13 cellular contexts compared by ENCODE assay signal in genomic region chr11:95296165-95296564, GRCh38.
DNase-seq lines count a peak whose midpoint lies in the region; ATAC-seq and TF ChIP-seq lines count a peak whose summit lies in the region.
"Had no signal": no experiment of that assay in that cellular context is flagged by ENCODE, and none has a peak within 500 bp of the region (broad histone marks: within the 10 kb centered on the region; RNA-seq: fewer than 3 reads in every experiment).

No MANE protein-coding gene starts in this region.

- no peak overlapping the region for H3K4me3 ChIP-seq in sigmoid colon
- no peak overlapping the region for H3K4me3 ChIP-seq in ascending aorta

- peak overlapping the region; percentile 44 for H3K4me3 Mint-ChIP-seq in activated B cell treated with CpG ODN at 0.5 μM for 24 hours
- H3K4me3 Mint-ChIP-seq: activated naive CD8-positive, alpha-beta T cell treated with anti-CD3 and anti-CD28 coated beads for 36 hours had no signal

- H3K27ac ChIP-seq in sigmoid colon (peak overlapping the region in 3 of 4 donors; percentile 24 to 65 (median 52)), ascending aorta (no peak overlapping the region)

- ATAC-seq in GM19025 (IDR thresholded peaks at IDR 0.05; ENCODE audit: low read depth, unreplicated experiment): peak; percentile 6
- ATAC-seq in HG03097 (IDR thresholded peaks at IDR 0.05; ENCODE audit: low FRiP score, unreplicated experiment): peak; percentile 6
- ATAC-seq in activated B cell treated with CpG ODN at 0.5 μM for 24 hours (ENCODE audit: low read depth): peak; percentile 17
- no peak for ATAC-seq in activated naive CD4-positive, alpha-beta T cell treated with anti-CD3 and anti-CD28 coated beads, Interleukin-2, amount 50 U/mL, for 72 hours
- ATAC-seq in GM19397 (IDR thresholded peaks at IDR 0.05; ENCODE audit: unreplicated experiment): no peak

- no peak for TF ChIP-seq CTCF in activated B cell treated with CpG ODN at 0.5 μM for 24 hours (IDR thresholded peaks at IDR 0.05)
- no peak for TF ChIP-seq CTCF in sigmoid colon (IDR thresholded peaks at IDR 0.05)
- no peak for TF ChIP-seq CTCF in ascending aorta (IDR thresholded peaks at IDR 0.05)

- H3K36me3 Mint-ChIP-seq in activated B cell treated with CpG ODN at 0.5 μM for 24 hours (ENCODE audit: low read depth): no peaks in the 10 kb centered on the region
- H3K36me3 Mint-ChIP-seq in activated naive CD4-positive, alpha-beta T cell treated with anti-CD3 and anti-CD28 coated beads, Interleukin-2, amount 50 U/mL, for 72 hours: no peaks in the 10 kb centered on the region
- H3K36me3 Mint-ChIP-seq: activated naive CD8-positive, alpha-beta T cell treated with anti-CD3 and anti-CD28 coated beads for 36 hours had no signal

- TF ChIP-seq EP300 in sigmoid colon (IDR thresholded peaks at IDR 0.05): peak; percentile 12 to 76 (median 44)

- H3K4me1 ChIP-seq in sigmoid colon (peaks cover 0 to 28% (median 27%) of the 10 kb centered on the region in 4 donors), ascending aorta (no peaks in the 10 kb centered on the region)

- H3K27ac Mint-ChIP-seq in activated B cell treated with CpG ODN at 0.5 μM for 24 hours: peak overlapping the region; percentile 89
- H3K27ac Mint-ChIP-seq in activated naive CD4-positive, alpha-beta T cell treated with anti-CD3 and anti-CD28 coated beads, Interleukin-2, amount 50 U/mL, for 72 hours: no peak overlapping the region
- H3K27ac Mint-ChIP-seq: activated naive CD8-positive, alpha-beta T cell treated with anti-CD3 and anti-CD28 coated beads for 36 hours had no signal

- no peak for DNase-seq in activated B cell treated with CpG ODN at 0.5 μM for 24 hours
- peak; percentile 80 for DNase-seq in sigmoid colon
- DNase-seq in activated naive CD4-positive, alpha-beta T cell treated with anti-CD3 and anti-CD28 coated beads, Interleukin-2, amount 50 U/mL, for 72 hours (ENCODE audit: low spot score in 2 of 2): no peak
- no peak for DNase-seq in activated naive CD4-positive, alpha-beta T cell treated with anti-CD3 and anti-CD28 coated beads, Interleukin-2, amount 50 U/mL, for 16 hours
- DNase-seq in ascending aorta (ENCODE audit: low spot score in 2 of 2): no peak
- DNase-seq: activated CD4-positive, alpha-beta T cell treated with anti-CD3 and anti-CD28 coated beads, Interleukin-2, amount 50 U/mL, for 1 hour; activated naive CD8-positive, alpha-beta T cell treated with anti-CD3 and anti-CD28 coated beads for 36 hours; Calu3; effector CD8-positive, alpha-beta T cell; midbrain had no signal

- H3K9me3 ChIP-seq in sigmoid colon (no peaks in the 10 kb centered on the region), ascending aorta (no peaks in the 10 kb centered on the region)

- CTCF ChIA-PET in activated B cell treated with CpG ODN at 0.5 μM for 24 hours (lab: Charles Lee): interaction anchor here (0.9 to 2.5 kb wide), 6 partner anchors 9 to 409 kb away, joined by 3 to 14 read pairs (median 6); partner anchors contain the start of gene SESN3

- intact Hi-C loops in activated B cell treated with CpG ODN at 0.5 μM for 24 hours (cut with micrococcal nuclease): loop anchor here (1.0 to 5.0 kb wide), 9 partner anchors 16 to 466 kb away; partner anchors contain the start of gene SESN3
- intact Hi-C loops in sigmoid colon (cut with DNase I): loop anchor here (5.0 to 10.0 kb wide), 3 partner anchors 41 to 406 kb away; no protein-coding TSS in a partner anchor
- intact Hi-C loops in ascending aorta (cut with DNase I): no loop called here

- H3K9me3 Mint-ChIP-seq in activated B cell treated with CpG ODN at 0.5 μM for 24 hours: no peaks in the 10 kb centered on the region
- no peaks in the 10 kb centered on the region for H3K9me3 Mint-ChIP-seq in activated naive CD4-positive, alpha-beta T cell treated with anti-CD3 and anti-CD28 coated beads, Interleukin-2, amount 50 U/mL, for 72 hours
- H3K9me3 Mint-ChIP-seq: activated naive CD8-positive, alpha-beta T cell treated with anti-CD3 and anti-CD28 coated beads for 36 hours had no signal

- peaks cover 50% of the 10 kb centered on the region for H3K4me1 Mint-ChIP-seq in activated B cell treated with CpG ODN at 0.5 μM for 24 hours

- H3K27me3 ChIP-seq in sigmoid colon: no peaks in the 10 kb centered on the region
- H3K27me3 ChIP-seq in ascending aorta: no peaks in the 10 kb centered on the region

- TF ChIP-seq POLR2A in sigmoid colon (IDR thresholded peaks at IDR 0.05): no peak

- no peaks in the 10 kb centered on the region for H3K36me3 ChIP-seq in sigmoid colon
- H3K36me3 ChIP-seq in ascending aorta: no peaks in the 10 kb centered on the region

- POLR2A ChIA-PET in activated B cell treated with CpG ODN at 0.5 μM for 24 hours (lab: Charles Lee): interaction anchor here (0.5 to 4.5 kb wide), 12 partner anchors 9 to 410 kb away, joined by 3 to 88 read pairs (median 5); partner anchors contain the start of gene SESN3

- H3K27me3 Mint-ChIP-seq in activated B cell treated with CpG ODN at 0.5 μM for 24 hours: no peaks in the 10 kb centered on the region
- H3K27me3 Mint-ChIP-seq: activated naive CD8-positive, alpha-beta T cell treated with anti-CD3 and anti-CD28 coated beads for 36 hours had no signal

Comparison
In these comparisons a context has a peak if more than half of its experiments do, and no peak if none do; other contexts are left out.
1. ATAC-seq: peak in GM19025 (single experiment), HG03097 (single experiment) and activated B cell treated with CpG ODN at 0.5 μM for 24 hours (single experiment); none in activated naive CD4-positive, alpha-beta T cell treated with anti-CD3 and anti-CD28 coated beads, Interleukin-2, amount 50 U/mL, for 72 hours (0 of 2) and GM19397 (single experiment).
2. H3K27ac ChIP-seq: peak in sigmoid colon (3 of 4); none in ascending aorta (0 of 2).